In the genomic region with DNA sequence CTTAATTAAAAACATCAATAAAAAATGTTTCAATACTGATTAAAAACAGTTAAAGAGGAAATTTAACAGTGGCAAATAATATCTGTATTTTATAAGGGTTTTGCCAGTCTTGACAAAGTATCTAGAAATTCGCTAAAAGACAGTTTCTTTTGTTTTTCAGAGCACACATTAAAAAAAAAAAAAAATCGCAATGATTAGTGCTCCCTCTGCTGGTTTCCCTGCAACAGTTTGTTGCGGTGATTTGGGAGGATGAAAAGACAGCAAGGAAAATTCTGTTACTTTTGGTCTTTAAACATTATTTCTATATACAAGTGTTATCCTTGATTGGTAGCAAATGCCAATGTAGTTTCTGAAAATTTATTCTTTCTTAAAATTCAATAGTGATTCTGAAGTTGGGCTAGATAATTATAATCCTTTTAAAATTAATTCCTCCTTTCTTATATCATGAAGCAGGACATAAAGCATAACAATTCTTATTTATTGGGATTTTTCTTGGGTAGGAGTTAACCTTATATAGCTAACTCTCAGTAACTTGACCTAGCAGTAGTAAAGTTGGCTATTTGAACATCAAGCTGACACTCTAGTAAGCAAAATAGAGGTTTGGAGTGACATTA, we compare ENCODE assay signal across 1 cellular context.
TF ChIP-seq lines count a peak whose summit lies in the region.

No MANE protein-coding gene starts in this region.

TF ChIP-seq in HEK293, 187 proteins besides CTCF, POLR2A, EP300 and RAD21 (continued from another document):
- TF ChIP-seq ZNF350 (tag by site-specific recombination; IDR thresholded peaks at IDR 0.05) (no peak), ZNF707 (tag by site-specific recombination; IDR thresholded peaks at IDR 0.05) (no peak), ZNF501 (tag by site-specific recombination; IDR thresholded peaks at IDR 0.05) (no peak), GLIS2 (tag by site-specific recombination; IDR thresholded peaks at IDR 0.05) (no peak), ZNF423 (tag by site-specific recombination; IDR thresholded peaks at IDR 0.05) (no peak), TCF7L2 (IDR thresholded peaks at IDR 0.05; ENCODE audit: borderline replicate concordance, low read depth, low read length) (0 out of 2 replicates have a peak, but pooled peaks have one; percentile 19), ZNF792 (tag by site-specific recombination; IDR thresholded peaks at IDR 0.05) (no peak), ZNF610 (tag by site-specific recombination; IDR thresholded peaks at IDR 0.05; ENCODE audit: borderline replicate concordance) (no peak), KLF9 (tag by site-specific recombination; IDR thresholded peaks at IDR 0.05; ENCODE audit: low read depth) (no peak), ZNF24 (tag by site-specific recombination; IDR thresholded peaks at IDR 0.05) (no peak), SCRT2 (tag by site-specific recombination; IDR thresholded peaks at IDR 0.05) (peak; percentile 49; the same call in 1 of the 2 replicates), PRDM1 (tag by site-specific recombination; IDR thresholded peaks at IDR 0.05) (no peak), ZNF571 (tag by site-specific recombination; IDR thresholded peaks at IDR 0.05) (no peak), ZNF654 (tag by site-specific recombination; IDR thresholded peaks at IDR 0.05; ENCODE audit: low read depth) (peak; percentile 65), ZNF416 (tag by site-specific recombination; IDR thresholded peaks at IDR 0.05) (no peak)
- TF ChIP-seq, protein P1, sequence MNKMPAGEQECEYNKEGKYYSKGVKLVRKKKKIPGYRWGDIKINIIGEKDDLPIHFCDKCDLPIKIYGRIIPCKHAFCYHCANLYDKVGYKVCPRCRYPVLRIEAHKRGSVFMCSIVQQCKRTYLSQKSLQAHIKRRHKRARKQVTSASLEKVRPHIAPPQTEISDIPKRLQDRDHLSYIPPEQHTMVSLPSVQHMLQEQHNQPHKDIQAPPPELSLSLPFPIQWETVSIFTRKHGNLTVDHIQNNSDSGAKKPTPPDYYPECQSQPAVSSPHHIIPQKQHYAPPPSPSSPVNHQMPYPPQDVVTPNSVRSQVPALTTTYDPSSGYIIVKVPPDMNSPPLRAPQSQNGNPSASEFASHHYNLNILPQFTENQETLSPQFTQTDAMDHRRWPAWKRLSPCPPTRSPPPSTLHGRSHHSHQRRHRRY (tag by site-specific recombination; IDR thresholded peaks at IDR 0.05), result no peak
- TF ChIP-seq, protein P2, sequence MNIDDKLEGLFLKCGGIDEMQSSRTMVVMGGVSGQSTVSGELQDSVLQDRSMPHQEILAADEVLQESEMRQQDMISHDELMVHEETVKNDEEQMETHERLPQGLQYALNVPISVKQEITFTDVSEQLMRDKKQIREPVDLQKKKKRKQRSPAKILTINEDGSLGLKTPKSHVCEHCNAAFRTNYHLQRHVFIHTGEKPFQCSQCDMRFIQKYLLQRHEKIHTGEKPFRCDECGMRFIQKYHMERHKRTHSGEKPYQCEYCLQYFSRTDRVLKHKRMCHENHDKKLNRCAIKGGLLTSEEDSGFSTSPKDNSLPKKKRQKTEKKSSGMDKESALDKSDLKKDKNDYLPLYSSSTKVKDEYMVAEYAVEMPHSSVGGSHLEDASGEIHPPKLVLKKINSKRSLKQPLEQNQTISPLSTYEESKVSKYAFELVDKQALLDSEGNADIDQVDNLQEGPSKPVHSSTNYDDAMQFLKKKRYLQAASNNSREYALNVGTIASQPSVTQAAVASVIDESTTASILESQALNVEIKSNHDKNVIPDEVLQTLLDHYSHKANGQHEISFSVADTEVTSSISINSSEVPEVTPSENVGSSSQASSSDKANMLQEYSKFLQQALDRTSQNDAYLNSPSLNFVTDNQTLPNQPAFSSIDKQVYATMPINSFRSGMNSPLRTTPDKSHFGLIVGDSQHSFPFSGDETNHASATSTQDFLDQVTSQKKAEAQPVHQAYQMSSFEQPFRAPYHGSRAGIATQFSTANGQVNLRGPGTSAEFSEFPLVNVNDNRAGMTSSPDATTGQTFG (tag by site-specific recombination; IDR thresholded peaks at IDR 0.05; ENCODE audit: borderline replicate concordance), result no peak
- TF ChIP-seq, protein P3, sequence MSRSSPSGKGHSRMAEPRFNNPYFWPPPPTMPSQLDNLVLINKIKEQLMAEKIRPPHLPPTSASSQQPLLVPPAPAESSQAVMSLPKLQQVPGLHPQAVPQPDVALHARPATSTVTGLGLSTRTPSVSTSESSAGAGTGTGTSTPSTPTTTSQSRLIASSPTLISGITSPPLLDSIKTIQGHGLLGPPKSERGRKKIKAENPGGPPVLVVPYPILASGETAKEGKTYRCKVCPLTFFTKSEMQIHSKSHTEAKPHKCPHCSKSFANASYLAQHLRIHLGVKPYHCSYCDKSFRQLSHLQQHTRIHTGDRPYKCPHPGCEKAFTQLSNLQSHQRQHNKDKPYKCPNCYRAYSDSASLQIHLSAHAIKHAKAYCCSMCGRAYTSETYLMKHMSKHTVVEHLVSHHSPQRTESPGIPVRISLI (tag by site-specific recombination; IDR thresholded peaks at IDR 0.05), result peak; percentile 88
- TF ChIP-seq, protein P4, sequence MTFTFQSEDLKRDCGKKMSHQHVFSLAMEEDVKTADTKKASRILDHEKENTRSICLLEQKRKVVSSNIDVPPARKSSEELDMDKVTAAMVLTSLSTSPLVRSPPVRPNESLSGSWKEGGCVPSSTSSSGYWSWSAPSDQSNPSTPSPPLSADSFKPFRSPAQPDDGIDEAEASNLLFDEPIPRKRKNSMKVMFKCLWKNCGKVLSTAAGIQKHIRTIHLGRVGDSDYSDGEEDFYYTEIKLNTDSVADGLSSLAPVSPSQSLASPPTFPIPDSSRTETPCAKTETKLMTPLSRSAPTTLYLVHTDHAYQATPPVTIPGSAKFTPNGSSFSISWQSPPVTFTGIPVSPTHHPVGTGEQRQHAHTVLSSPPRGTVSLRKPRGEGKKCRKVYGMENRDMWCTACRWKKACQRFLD (tag by site-specific recombination; IDR thresholded peaks at IDR 0.05), result no peak
